In genomic region chr4:7055990-7056325, GRCh38 we compare ENCODE assay signal across 23 cellular contexts.
"Had no signal": no experiment of that assay in that cellular context is flagged by ENCODE, and none has a peak within 500 bp of the region (broad histone marks: within the 10 kb centered on the region; RNA-seq: fewer than 3 reads in every experiment).

No MANE protein-coding gene starts in this region.

- H3K4me3 Mint-ChIP-seq: activated naive CD4-positive, alpha-beta T cell treated with anti-CD3 and anti-CD28 coated beads, Interleukin-2, amount 10 ng/mL, durations not matched to agents 7 days and 5 days; activated T-helper 17 cell treated with anti-CD3 and anti-CD28 coated beads, Interleukin-2, amount 50 U/mL, for 72 hours; dendritic cell treated with granulocyte-macrophage colony-stimulating factor and Interleukin-4, amounts not matched to agents 40 ng/mL and 50 ng/mL, for 4 days; effector memory CD8-positive, alpha-beta T cell; natural killer cell had no signal

- H3K9me3 Mint-ChIP-seq: activated naive CD4-positive, alpha-beta T cell treated with anti-CD3 and anti-CD28 coated beads, Interleukin-2, amount 10 ng/mL, durations not matched to agents 7 days and 5 days; activated T-helper 17 cell treated with anti-CD3 and anti-CD28 coated beads, Interleukin-2, amount 50 U/mL, for 72 hours; dendritic cell treated with granulocyte-macrophage colony-stimulating factor and Interleukin-4, amounts not matched to agents 40 ng/mL and 50 ng/mL, for 4 days; effector memory CD8-positive, alpha-beta T cell; natural killer cell had no signal

- H3K27ac Mint-ChIP-seq: activated naive CD4-positive, alpha-beta T cell treated with anti-CD3 and anti-CD28 coated beads, Interleukin-2, amount 10 ng/mL, durations not matched to agents 7 days and 5 days; activated T-helper 17 cell treated with anti-CD3 and anti-CD28 coated beads, Interleukin-2, amount 50 U/mL, for 72 hours; dendritic cell treated with granulocyte-macrophage colony-stimulating factor and Interleukin-4, amounts not matched to agents 40 ng/mL and 50 ng/mL, for 4 days; effector memory CD8-positive, alpha-beta T cell; natural killer cell had no signal

- H3K4me3 ChIP-seq: cardiac muscle cell, lower lobe of right lung, skin epidermis, thoracic aorta, upper lobe of right lung had no signal

- H3K27ac ChIP-seq: cardiac muscle cell, foreskin keratinocyte, lower lobe of right lung, skin epidermis, thoracic aorta, upper lobe of right lung had no signal

- DNase-seq: activated CD4-positive, alpha-beta T cell treated with anti-CD3 and anti-CD28 coated beads, Interleukin-2, amount 50 U/mL, for 1 hour; activated naive CD4-positive, alpha-beta T cell treated with anti-CD3 and anti-CD28 coated beads, Interleukin-2, amount 10 ng/mL, durations not matched to agents 7 days and 5 days; activated T-cell treated with anti-CD3 and anti-CD28 coated beads for 4 hours; amygdala; effector memory CD8-positive, alpha-beta T cell; foreskin keratinocyte; glutamatergic neuron; hippocampal formation; left colon; lower lobe of right lung; natural killer cell; nucleus accumbens; retina; stimulated activated CD4-positive, alpha-beta T cell treated with anti-CD3 and anti-CD28 coated beads, Interleukin-15, amount 100 ng/mL, for 24 hours; stimulated activated CD4-positive, alpha-beta T cell treated with anti-CD3 and anti-CD28 coated beads, Interleukin-2, amount 100 ng/mL, for 48 hours; T-helper 1 cell; T-helper 9 cell; upper lobe of right lung had no signal

- ATAC-seq: activated T-helper 17 cell treated with anti-CD3 and anti-CD28 coated beads, Interleukin-2, amount 50 U/mL, for 72 hours; effector memory CD8-positive, alpha-beta T cell; foreskin keratinocyte; left colon; lower lobe of right lung; natural killer cell; upper lobe of right lung had no signal

- H3K9me3 ChIP-seq: lower lobe of right lung, thoracic aorta, upper lobe of right lung had no signal

- H3K27me3 ChIP-seq: cardiac muscle cell, foreskin keratinocyte, upper lobe of right lung had no signal

- H3K27me3 Mint-ChIP-seq: activated naive CD4-positive, alpha-beta T cell treated with anti-CD3 and anti-CD28 coated beads, Interleukin-2, amount 10 ng/mL, durations not matched to agents 7 days and 5 days; activated T-helper 17 cell treated with anti-CD3 and anti-CD28 coated beads, Interleukin-2, amount 50 U/mL, for 72 hours; dendritic cell treated with granulocyte-macrophage colony-stimulating factor and Interleukin-4, amounts not matched to agents 40 ng/mL and 50 ng/mL, for 4 days; effector memory CD8-positive, alpha-beta T cell had no signal

- H3K4me1 ChIP-seq: foreskin keratinocyte had no signal
